1 cellular context compared by ENCODE assay signal in the genomic region with DNA sequence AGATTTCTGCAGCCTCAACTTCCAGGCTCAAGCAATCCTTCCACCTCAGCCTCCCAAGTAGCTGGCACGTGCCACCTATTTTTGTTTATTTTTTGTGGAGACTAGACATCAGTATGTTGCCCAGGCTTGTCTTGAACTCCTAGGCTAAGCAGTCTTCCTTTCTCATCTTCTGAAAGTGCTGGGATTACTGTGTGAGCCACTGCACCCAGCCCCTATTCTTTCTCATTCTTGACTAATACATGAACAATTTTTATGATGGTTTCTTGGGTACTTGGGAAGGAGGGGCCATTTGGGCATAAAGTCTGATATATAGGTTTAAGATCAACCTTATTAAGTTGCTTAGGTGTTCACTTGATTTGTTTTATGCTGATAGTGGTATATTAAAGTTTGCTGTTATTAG.
TF ChIP-seq lines count a peak whose summit lies in the region.

No MANE protein-coding gene starts in this region.

TF ChIP-seq in IMR-90, 13 proteins besides CTCF, POLR2A, EP300 and RAD21:
- TF ChIP-seq MAFK (IDR thresholded peaks at IDR 0.05; ENCODE audit: low read depth, low read length) (no peak), RCOR1 (IDR thresholded peaks at IDR 0.05; ENCODE audit: insufficient replicate concordance, low read length) (no peak), NFE2L2 (IDR thresholded peaks at IDR 0.05; ENCODE audit: low read depth, low read length) (no peak), CHD1 (IDR thresholded peaks at IDR 0.05; ENCODE audit: low read depth, low read length) (no peak), CEBPB (IDR thresholded peaks at IDR 0.05; ENCODE audit: low read depth, low read length) (no peak), MXI1 (IDR thresholded peaks at IDR 0.05; ENCODE audit: borderline replicate concordance, low read depth, low read length) (no peak), SMC3 (IDR thresholded peaks at IDR 0.05; ENCODE audit: low read depth, low read length) (no peak), MAZ (IDR thresholded peaks at IDR 0.05; ENCODE audit: borderline replicate concordance, low read depth, low read length) (no peak), BHLHE40 (IDR thresholded peaks at IDR 0.05; ENCODE audit: low read depth, low read length) (no peak), RFX5 (IDR thresholded peaks at IDR 0.05; ENCODE audit: low read depth, low read length) (no peak), ELK1 (IDR thresholded peaks at IDR 0.05; ENCODE audit: borderline replicate concordance, low read depth, low read length) (no peak), FOS (IDR thresholded peaks at IDR 0.05; ENCODE audit: low read depth, low read length) (no peak)
- TF ChIP-seq, protein P1, sequence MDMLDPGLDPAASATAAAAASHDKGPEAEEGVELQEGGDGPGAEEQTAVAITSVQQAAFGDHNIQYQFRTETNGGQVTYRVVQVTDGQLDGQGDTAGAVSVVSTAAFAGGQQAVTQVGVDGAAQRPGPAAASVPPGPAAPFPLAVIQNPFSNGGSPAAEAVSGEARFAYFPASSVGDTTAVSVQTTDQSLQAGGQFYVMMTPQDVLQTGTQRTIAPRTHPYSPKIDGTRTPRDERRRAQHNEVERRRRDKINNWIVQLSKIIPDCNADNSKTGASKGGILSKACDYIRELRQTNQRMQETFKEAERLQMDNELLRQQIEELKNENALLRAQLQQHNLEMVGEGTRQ (IDR thresholded peaks at IDR 0.05; ENCODE audit: low read depth, low read length): no peak
